1 cellular context compared by ENCODE assay signal in genomic region chr17:82088838-82089722, GRCh38.
TF ChIP-seq lines count a peak whose summit lies in the region.

No MANE protein-coding gene starts in this region.

TF ChIP-seq in GM12878, 131 proteins besides CTCF, POLR2A, EP300 and RAD21:
- no peak for TF ChIP-seq MYB (IDR thresholded peaks at IDR 0.05; ENCODE audit: borderline replicate concordance, low read depth, low read length)
- no peak for TF ChIP-seq ZSCAN29 (IDR thresholded peaks at IDR 0.05)
- TF ChIP-seq POLR2AphosphoS5 (IDR thresholded peaks at IDR 0.05; ENCODE audit: low read length), result no peak; the same call in 1 of the 2 replicates
- no peak for TF ChIP-seq POLR2AphosphoS2 (IDR thresholded peaks at IDR 0.05; ENCODE audit: low read depth, low read length)
- no peak for TF ChIP-seq ASH2L (IDR thresholded peaks at IDR 0.05; ENCODE audit: borderline replicate concordance, low read depth)
- no peak for TF ChIP-seq DPF2 (IDR thresholded peaks at IDR 0.05)
- no peak for TF ChIP-seq SPI1 (IDR thresholded peaks at IDR 0.05; ENCODE audit: borderline replicate concordance, insufficient read depth, low read depth, low read length)
- no peak for TF ChIP-seq ETV6 (conservative IDR thresholded peaks at IDR 0.05 in 1 of 2, IDR thresholded peaks at IDR 0.05 in 1 of 2; ENCODE audit: borderline replicate concordance in 1 of 2, low read depth in 1 of 2)
- TF ChIP-seq SMAD1 (IDR thresholded peaks at IDR 0.05; ENCODE audit: low read depth, partially characterized antibody), result no peak
- no peak for TF ChIP-seq ZNF24 (IDR thresholded peaks at IDR 0.05)
- TF ChIP-seq HDAC2 (IDR thresholded peaks at IDR 0.05), result no peak
- TF ChIP-seq BMI1 (IDR thresholded peaks at IDR 0.05; ENCODE audit: borderline replicate concordance), result no peak
- TF ChIP-seq, protein P1, sequence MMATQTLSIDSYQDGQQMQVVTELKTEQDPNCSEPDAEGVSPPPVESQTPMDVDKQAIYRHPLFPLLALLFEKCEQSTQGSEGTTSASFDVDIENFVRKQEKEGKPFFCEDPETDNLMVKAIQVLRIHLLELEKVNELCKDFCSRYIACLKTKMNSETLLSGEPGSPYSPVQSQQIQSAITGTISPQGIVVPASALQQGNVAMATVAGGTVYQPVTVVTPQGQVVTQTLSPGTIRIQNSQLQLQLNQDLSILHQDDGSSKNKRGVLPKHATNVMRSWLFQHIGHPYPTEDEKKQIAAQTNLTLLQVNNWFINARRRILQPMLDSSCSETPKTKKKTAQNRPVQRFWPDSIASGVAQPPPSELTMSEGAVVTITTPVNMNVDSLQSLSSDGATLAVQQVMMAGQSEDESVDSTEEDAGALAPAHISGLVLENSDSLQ (IDR thresholded peaks at IDR 0.05), result no peak
